8 cellular contexts compared by ENCODE assay signal in genomic region chr6:131951576-131952230, GRCh38. TPM values are rescaled to one million over a fixed set of nuclear protein-coding genes. Genes with fewer than 3 reads are reported as not detected.
DNase-seq lines count a peak whose midpoint lies in the region; ATAC-seq and TF ChIP-seq lines count a peak whose summit lies in the region.

No MANE protein-coding gene starts in this region.

- no peaks in the 10 kb centered on the region for H3K9me3 Mint-ChIP-seq in Calu3 (ENCODE audit: low read depth, unreplicated experiment)

- H3K36me3 Mint-ChIP-seq in Calu3 (ENCODE audit: insufficient read depth, unreplicated experiment) (peaks cover 59% of the 10 kb centered on the region), T-helper 17 cell (ENCODE audit: low read depth) (peaks cover 3% of the 10 kb centered on the region)

- H3K4me1 Mint-ChIP-seq in Calu3 (ENCODE audit: low read depth, unreplicated experiment) = peaks cover 60% of the 10 kb centered on the region
- H3K4me1 Mint-ChIP-seq in T-helper 17 cell = peaks cover 15% of the 10 kb centered on the region

- H3K27ac Mint-ChIP-seq in Calu3 (ENCODE audit: unreplicated experiment) (peak overlapping the region; percentile 97), T-helper 17 cell (no peak overlapping the region)

- ATAC-seq in T-helper 17 cell (no peak), GM19324 (IDR thresholded peaks at IDR 0.05; ENCODE audit: low FRiP score, unreplicated experiment) (no peak), HG03039 (IDR thresholded peaks at IDR 0.05; ENCODE audit: unreplicated experiment) (no peak)

- H3K27me3 Mint-ChIP-seq in Calu3 (ENCODE audit: unreplicated experiment) (no peaks in the 10 kb centered on the region), T-helper 17 cell (peaks cover 73% of the 10 kb centered on the region)

- intact Hi-C loops in Calu3 (cut with micrococcal nuclease; ENCODE audit: unreplicated experiment) = loop anchor here (2.0 to 10.0 kb wide), 2 partner anchors 209 to 263 kb away; no protein-coding TSS in a partner anchor

- H3K4me3 ChIP-seq in foreskin fibroblast (ENCODE audit: low read depth in 1 of 2, low read length in 2 of 2) = peak overlapping the region; percentile 63 to 68

- peak overlapping the region; percentile 85 for H3K4me3 Mint-ChIP-seq in Calu3 (ENCODE audit: low read depth, unreplicated experiment)
- peak overlapping the region; percentile 82 for H3K4me3 Mint-ChIP-seq in T-helper 17 cell

- DNase-seq in Calu3 (no peak), T-helper 17 cell (no peak), foreskin fibroblast (no peak), retina (peak; percentile 24), middle frontal gyrus (ENCODE audit: extremely low spot score, low spot score) (no peak), germinal center (ENCODE audit: low spot score) (no peak)

- CTCF ChIA-PET in Calu3 (lab: Charles Lee) = interaction anchor here (0.6 to 2.7 kb wide), 12 partner anchors 7 to 266 kb away, joined by 3 to 12 read pairs (median 5); no protein-coding TSS in a partner anchor

- TF ChIP-seq CTCF in Calu3 (IDR thresholded peaks at IDR 0.05; ENCODE audit: unreplicated experiment) (no peak), foreskin fibroblast (IDR thresholded peaks at IDR 0.05; ENCODE audit: low read depth, low read length) (no peak)

- BruUV-seq in Calu3 (replicated peaks; lab: Mats Ljungman, UMichigan) = no TSS peak

- no peaks in the 10 kb centered on the region for H3K9me3 ChIP-seq in T-helper 17 cell (ENCODE audit: control insufficient read depth, low read length, poor library complexity, severe bottlenecking)

RNA-seq across cellular contexts. Expression of gene CCN2, which starts 0.5 kb away (rescaled TPM):
- total RNA-seq in Calu3 (2022) = 159 and 373 TPM in 2 replicates
- total RNA-seq in T-helper 17 cell = under 1 TPM in 1 of 2 donors, not detected in 1; 0.20 TPM

Comparison
In these comparisons a context has a peak if more than half of its experiments do, and no peak if none do; other contexts are left out.
1. RNA of gene CCN2, which starts 0.5 kb away (total RNA-seq): 159 to 373 TPM in Calu3; 0.20 TPM in T-helper 17 cell; every median in the first group is over 100 times any median in the second.